In genomic region chr12:94997726-94998125, GRCh38 we compare ENCODE assay signal across 23 cellular contexts.
"Had no signal": no experiment of that assay in that cellular context is flagged by ENCODE, and none has a peak within 500 bp of the region (broad histone marks: within the 10 kb centered on the region; RNA-seq: fewer than 3 reads in every experiment).

No MANE protein-coding gene starts in this region.

- H3K27me3 ChIP-seq: stomach, suprapubic skin, testis, thyroid gland, tibial artery, tibial nerve, transverse colon, upper lobe of left lung, upper lobe of right lung, uterus, vagina had no signal

- H3K36me3 ChIP-seq: uterus had no signal

- H3K4me1 ChIP-seq: testis, uterus had no signal

- H3K9me3 ChIP-seq: stomach, suprapubic skin, testis, thoracic aorta, thyroid gland, tibial artery, tibial nerve, transverse colon, upper lobe of left lung, upper lobe of right lung, uterus, vagina had no signal

- H3K4me3 ChIP-seq: stomach, suprapubic skin, testis, thoracic aorta, thyroid gland, tibial artery, tibial nerve, transverse colon, upper lobe of left lung, upper lobe of right lung, uterus, vagina had no signal

- H3K27ac ChIP-seq: stomach, suprapubic skin, testis, thoracic aorta, thyroid gland, tibial artery, tibial nerve, transverse colon, upper lobe of left lung, upper lobe of right lung, uterus, vagina had no signal

- DNase-seq: stimulated activated CD4-positive, alpha-beta T cell treated with anti-CD3 and anti-CD28 coated beads, Interleukin-2, amount 100 ng/mL, for 24 hours; stimulated activated CD4-positive, alpha-beta T cell treated with anti-CD3 and anti-CD28 coated beads, Interleukin-2, amount 100 ng/mL, for 48 hours; stimulated activated CD4-positive, alpha-beta T cell treated with anti-CD3 and anti-CD28 coated beads, Interleukin-4, amount 100 ng/mL, for 1 hour; stimulated activated CD4-positive, alpha-beta T cell treated with anti-CD3 and anti-CD28 coated beads, Interleukin-4, amount 100 ng/mL, for 4 hours; stimulated activated CD8-positive, alpha-beta memory T cell treated with anti-CD3 and anti-CD28 coated beads, Interleukin-4, amount 100 ng/mL, for 48 hours; stimulated activated naive B cell treated with anti-CD40 and anti-IgM and Interleukin-4, amounts not matched to agents 10 μg/mL and 1 μg/mL and 100 μg/mL, for 72 hours; stimulated activated naive CD4-positive, alpha-beta T cell; stimulated activated naive CD4-positive, alpha-beta T cell treated with Interleukin-2 at 50 U/mL for 16 hours; stimulated activated naive CD8-positive, alpha-beta T cell treated with anti-CD3 and anti-CD28 coated beads, Interleukin-15, amount 100 ng/mL, for 72 hours; stimulated activated naive CD8-positive, alpha-beta T cell treated with anti-CD3 and anti-CD28 coated beads, Interleukin-15, Interleukin-2, amounts not matched to agents 100 U/mL and 50 U/mL, for 24 hours; stomach; substantia nigra; testis; thyroid gland; tibial artery; transverse colon; upper lobe of left lung; upper lobe of right lung; uterus had no signal
